Comparison of ENCODE assay signal across 8 cellular contexts in the genomic region with DNA sequence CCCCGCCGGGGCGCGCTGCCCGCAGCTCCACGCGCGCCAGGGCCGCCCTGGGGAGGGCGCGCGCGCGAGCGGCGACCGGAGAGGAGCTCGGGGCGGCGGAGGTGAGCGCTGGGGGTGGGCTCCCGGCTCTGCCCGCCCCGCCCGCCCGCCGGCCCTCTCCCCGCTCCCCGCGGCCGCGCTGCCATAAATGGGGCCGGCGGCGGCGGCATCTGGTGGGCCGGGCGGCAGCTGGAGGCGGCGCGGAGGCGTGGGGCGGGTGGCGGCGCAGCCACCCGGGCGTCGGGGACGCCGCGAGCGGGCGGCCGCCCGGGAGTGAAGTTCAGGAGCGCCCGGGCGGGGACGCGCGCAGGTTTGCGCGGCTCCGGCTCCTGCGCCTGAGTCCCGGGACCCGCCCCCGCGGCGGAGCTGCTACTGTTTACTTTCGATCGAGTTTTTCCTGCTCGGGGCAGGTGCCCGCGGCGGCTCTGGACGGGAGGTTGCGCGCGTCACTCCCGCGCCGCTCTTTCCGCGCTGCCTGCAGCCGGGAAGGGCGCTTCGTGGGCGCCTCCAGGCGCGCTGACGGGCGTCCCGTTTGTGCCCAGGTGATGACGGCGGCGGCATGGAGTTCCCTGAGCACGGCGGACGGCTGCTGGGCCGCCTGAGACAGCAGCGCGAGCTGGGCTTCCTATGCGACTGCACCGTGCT. TPM values are rescaled to one million over a fixed set of nuclear protein-coding genes. Genes with fewer than 3 reads are reported as not detected.
DNase-seq lines count a peak whose midpoint lies in the region; ATAC-seq and TF ChIP-seq lines count a peak whose summit lies in the region.

ZBTB42 (plus strand) TSS at position 502 of the 684 bp plus-strand sequence; CDS start at position 599, 97 bp downstream.

- no peak for TF ChIP-seq CTCF in VCaP (conservative IDR thresholded peaks at IDR 0.05)
- no peak for TF ChIP-seq CTCF in mammary epithelial cell (conservative IDR thresholded peaks at IDR 0.05 in 1 of 2, IDR thresholded peaks at IDR 0.05 in 1 of 2; ENCODE audit: extremely low read depth in 1 of 2, insufficient read depth in 1 of 2, low read depth in 1 of 2, low read length in 2 of 2)

- no peaks in the 10 kb centered on the region for H3K36me3 ChIP-seq in CD4-positive, CD25-positive, alpha-beta regulatory T cell (ENCODE audit: control insufficient read depth, insufficient read depth, low read length)
- no peaks in the 10 kb centered on the region for H3K36me3 ChIP-seq in mammary epithelial cell (ENCODE audit: insufficient read depth, low read length)

- peak; percentile 62 to 76 (median 68) for DNase-seq in CD4-positive, CD25-positive, alpha-beta regulatory T cell
- DNase-seq in KBM-7 (peak; percentile 47), mammary epithelial cell (peak; percentile 66), left kidney (ENCODE audit: low read depth, low spot score) (peak; percentile 85)
- peak; percentile 41 to 57 (median 41) for DNase-seq in stimulated activated CD4-positive, alpha-beta T cell treated with anti-CD3 and anti-CD28 coated beads, TNF-alpha, amount 100 ng/mL, for 4 hours (ENCODE audit: low read depth in 3 of 3)

- H3K9me3 Mint-ChIP-seq in CD4-positive, CD25-positive, alpha-beta regulatory T cell, result no peaks in the 10 kb centered on the region

- H3K4me3 Mint-ChIP-seq in CD4-positive, CD25-positive, alpha-beta regulatory T cell, result peak within 1 kb of the TSS; percentile 84 to 93 (median 92)

- H3K36me3 Mint-ChIP-seq in CD4-positive, CD25-positive, alpha-beta regulatory T cell, result no peaks in the 10 kb centered on the region

- H2AFZ ChIP-seq in mammary epithelial cell (ENCODE audit: low read depth, low read length), result peak within 1 kb of the TSS; percentile 80

- in situ Hi-C loops in KBM-7 (cut with MboI; ENCODE audit: low pct_unique_long_range_greater_than_20kb, low sequenced_read_pairs) (no loop called here), mammary epithelial cell (cut with MboI; ENCODE audit: low sequenced_read_pairs in 2 of 2) (no loop called here)

- H3K9ac ChIP-seq in mammary epithelial cell (ENCODE audit: insufficient read depth, low read length), result no peak within 1 kb of the TSS

- H3K27ac Mint-ChIP-seq in CD4-positive, CD25-positive, alpha-beta regulatory T cell, result peak within 1 kb of the TSS; percentile 73 to 88 (median 86)

- CTCF ChIA-PET in mammary epithelial cell (lab: Charles Lee; ENCODE audit: low non-redundant PET), result interaction anchor here (0.5 kb wide), 1 partner anchor 26 kb away, joined by 3 read pairs; no protein-coding TSS in a partner anchor

- H3K9me3 ChIP-seq in CD4-positive, CD25-positive, alpha-beta regulatory T cell (ENCODE audit: control insufficient read depth in 2 of 2, low read length in 2 of 2), result no peaks in the 10 kb centered on the region
- H3K9me3 ChIP-seq in mammary epithelial cell (replicated peaks; ENCODE audit: insufficient read depth, low read length), result no peaks in the 10 kb centered on the region

- intact Hi-C loops in mammary epithelial cell (cut with micrococcal nuclease), result no loop called here

- H3K4me3 ChIP-seq in CD4-positive, CD25-positive, alpha-beta regulatory T cell (ENCODE audit: low read depth, low read length), result peak within 1 kb of the TSS; percentile 43
- peak within 1 kb of the TSS; percentile 43 to 59 (median 58) for H3K4me3 ChIP-seq in mammary epithelial cell (replicated peaks in 1 of 3; ENCODE audit: insufficient read depth in 1 of 3, low read depth in 2 of 3, low read length in 3 of 3)

- no peaks in the 10 kb centered on the region for H3K27me3 Mint-ChIP-seq in CD4-positive, CD25-positive, alpha-beta regulatory T cell

- H3K79me2 ChIP-seq in mammary epithelial cell (ENCODE audit: insufficient read depth, low read length), result no peaks in the 10 kb centered on the region

- 0% methylated on average over 13 of the region's 105 CpGs for WGBS in mammary epithelial cell (ENCODE audit: low coverage, missing lambda C conversion rate)

- no TSS peak for BruUV-seq in mammary epithelial cell (replicated peaks; lab: Mats Ljungman, UMichigan)

- H3K4me1 ChIP-seq in CD4-positive, CD25-positive, alpha-beta regulatory T cell (ENCODE audit: control insufficient read depth, insufficient read depth, low read length, poor library complexity, severe bottlenecking), result peaks cover 30% of the 10 kb centered on the region
- peaks cover 14% of the 10 kb centered on the region for H3K4me1 ChIP-seq in mammary epithelial cell (ENCODE audit: insufficient read depth, low read length)

- dilution Hi-C loops in mammary epithelial cell (cut with HindIII; ENCODE audit: low sequenced_read_pairs), result no loop called here

- H3K27me3 ChIP-seq in CD4-positive, CD25-positive, alpha-beta regulatory T cell (ENCODE audit: control insufficient read depth, insufficient read depth, low read length), result no peaks in the 10 kb centered on the region
- no peaks in the 10 kb centered on the region for H3K27me3 ChIP-seq in mammary epithelial cell (ENCODE audit: insufficient read depth, low read length)

- H3K4me1 Mint-ChIP-seq in CD4-positive, CD25-positive, alpha-beta regulatory T cell, result peaks cover 0 to 45% (median 6%) of the 10 kb centered on the region in 4 donors

- no peaks in the 10 kb centered on the region for H4K20me1 ChIP-seq in mammary epithelial cell (ENCODE audit: insufficient read depth, low read length)

- H3K27ac ChIP-seq in CD4-positive, CD25-positive, alpha-beta regulatory T cell (ENCODE audit: insufficient read depth, low read length, poor library complexity, severe bottlenecking), result peak within 1 kb of the TSS; percentile 74
- peak within 1 kb of the TSS; percentile 96 for H3K27ac ChIP-seq in VCaP
- H3K27ac ChIP-seq in mammary epithelial cell (ENCODE audit: insufficient read depth, low read depth, low read length), result no peak within 1 kb of the TSS

- ATAC-seq in CD4-positive, CD25-positive, alpha-beta regulatory T cell (ENCODE audit: low read depth in 2 of 2), result peak; percentile 42 to 46
- ATAC-seq in GM19455 (IDR thresholded peaks at IDR 0.05; ENCODE audit: unreplicated experiment), result peak; percentile 35
- ATAC-seq in HG03565 (IDR thresholded peaks at IDR 0.05; ENCODE audit: unreplicated experiment), result no peak

- H3K4me2 ChIP-seq in mammary epithelial cell (ENCODE audit: insufficient read depth, low read depth, low read length), result peak within 1 kb of the TSS; percentile 97

RNA-seq across cellular contexts. Expression of gene ZBTB42, which starts in this region (rescaled TPM):
- 3.6 TPM for total RNA-seq in CD4-positive, CD25-positive, alpha-beta regulatory T cell
- 1 to 10 TPM; 1.3 to 2.1 (median 1.9) TPM for polyA plus RNA-seq in CD4-positive, CD25-positive, alpha-beta regulatory T cell
- total RNA-seq in mammary epithelial cell, result 1 to 10 TPM; 1.9 to 2.2 TPM
- polyA plus RNA-seq in mammary epithelial cell, result 1.2 TPM
- 0.41 TPM for polyA minus RNA-seq in mammary epithelial cell
